In the genomic region with DNA sequence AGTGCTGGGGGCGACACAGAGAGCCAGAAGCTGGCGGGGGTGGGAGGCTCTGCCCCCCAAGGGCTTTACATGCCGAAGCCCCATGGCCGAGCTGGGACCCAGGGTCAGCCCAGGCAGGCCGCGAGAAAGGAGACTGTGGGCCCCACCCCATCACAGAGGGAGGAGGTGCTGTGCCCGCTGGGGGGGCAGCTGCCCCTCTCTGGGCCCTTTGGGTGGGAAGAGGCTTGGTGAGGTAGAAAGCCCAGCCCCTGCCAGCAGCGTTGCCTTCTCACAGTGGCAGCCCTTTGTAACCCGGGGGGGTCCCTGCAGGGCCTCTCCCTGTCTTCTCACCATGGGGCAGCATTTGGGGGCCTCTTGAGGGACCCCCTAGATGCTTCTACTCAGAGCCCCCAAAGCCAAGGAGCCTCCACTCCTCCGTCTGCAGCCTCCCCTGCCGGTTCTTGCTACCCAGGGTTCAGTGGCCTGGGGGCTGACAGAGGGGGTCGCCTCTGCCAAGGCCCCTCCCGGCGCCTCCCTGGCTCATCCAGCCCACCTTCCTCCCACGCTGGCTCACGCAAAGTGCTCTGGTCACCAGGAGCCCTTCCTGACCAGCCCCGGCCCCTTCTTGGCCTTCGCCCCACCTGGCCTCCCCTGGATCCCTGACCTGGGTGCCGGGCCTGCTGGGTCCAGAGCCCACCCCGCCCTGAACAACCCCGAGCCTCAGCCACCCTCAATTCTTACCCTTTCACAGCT, we compare ENCODE assay signal across 7 cellular contexts.
DNase-seq lines count a peak whose midpoint lies in the region; ATAC-seq and TF ChIP-seq lines count a peak whose summit lies in the region.
"Not testable (repeated sequence)": the region's sequence is repeated elsewhere in the genome, so short reads cannot be mapped to it uniquely, and the experiment has no call there.

No MANE protein-coding gene starts in this region.

- not testable (repeated sequence) for ATAC-seq in heart left ventricle

- TF ChIP-seq CTCF in GM12875 (IDR thresholded peaks at IDR 0.05; ENCODE audit: borderline replicate concordance, insufficient read depth, low read depth, low read length); coronary artery (IDR thresholded peaks at IDR 0.05); heart left ventricle (IDR thresholded peaks at IDR 0.05); sigmoid colon (IDR thresholded peaks at IDR 0.05): not testable (repeated sequence)

- not testable (repeated sequence) for H3K9me3 ChIP-seq in MG63; adipocyte (ENCODE audit: control insufficient read depth, low read length); heart left ventricle; mesodermal cell (ENCODE audit: control insufficient read depth, low read length); sigmoid colon

- DNase-seq in MG63; adipocyte (ENCODE audit: low read depth); coronary artery (ENCODE audit: low spot score); heart left ventricle; sigmoid colon: not testable (repeated sequence)

- intact Hi-C loops in heart left ventricle (cut with DNase I); sigmoid colon (cut with DNase I): not testable (repeated sequence)

- H3K36me3 ChIP-seq in MG63; adipocyte (ENCODE audit: control insufficient read depth, insufficient read depth, low read length, severe bottlenecking); heart left ventricle; mesodermal cell (ENCODE audit: control insufficient read depth, insufficient read depth, low read length); sigmoid colon: not testable (repeated sequence)

- not testable (repeated sequence) for H3K4me1 ChIP-seq in adipocyte (ENCODE audit: control insufficient read depth, insufficient read depth, low read length); heart left ventricle; mesodermal cell (ENCODE audit: control insufficient read depth, insufficient read depth, low read length, poor library complexity, severe bottlenecking); sigmoid colon

- peak overlapping the region; percentile 69 for H3K9ac ChIP-seq in adipocyte (ENCODE audit: low read length)

- H3K4me3 ChIP-seq in GM12875 (ENCODE audit: low read depth, low read length) = peak overlapping the region; percentile 46
- peak overlapping the region; percentile 44 for H3K4me3 ChIP-seq in MG63
- peak overlapping the region; percentile 73 for H3K4me3 ChIP-seq in adipocyte (ENCODE audit: low read length)
- peak overlapping the region; percentile 40 for H3K4me3 ChIP-seq in coronary artery
- peak overlapping the region in 11 of 12 donors; percentile 28 to 55 (median 44) for H3K4me3 ChIP-seq in heart left ventricle
- H3K4me3 ChIP-seq in mesodermal cell (ENCODE audit: extremely low read depth, insufficient read depth, low read length, poor library complexity, severe bottlenecking) = peak overlapping the region; percentile 35
- peak overlapping the region in 3 of 4 donors; percentile 18 to 55 (median 48) for H3K4me3 ChIP-seq in sigmoid colon

- not testable (repeated sequence) for TF ChIP-seq POLR2A in heart left ventricle (IDR thresholded peaks at IDR 0.05); sigmoid colon (IDR thresholded peaks at IDR 0.05)

- not testable (repeated sequence) for H3K27ac ChIP-seq in coronary artery; mesodermal cell (ENCODE audit: low read depth, low read length, severe bottlenecking)
- H3K27ac ChIP-seq in heart left ventricle (peak overlapping the region in 2 of 12 donors; percentile 28 to 56), sigmoid colon (peak overlapping the region in 1 of 4 donors; percentile 41)

- not testable (repeated sequence) for H3K27me3 ChIP-seq in MG63; adipocyte (replicated peaks; ENCODE audit: control insufficient read depth, insufficient read depth, low read length); heart left ventricle; sigmoid colon

- 34 to 77% (median 57%) methylated on average over 2 to 14 of the region's 21 CpGs for WGBS in heart left ventricle, 4 donors
- WGBS in mesodermal cell (ENCODE audit: insufficient coverage in 2 of 2), 2 experiments = 39% methylated on average over 3 of the region's 21 CpGs; no CpG with 5 or more reads in 1 of the 2 experiments
- WGBS in sigmoid colon, 2 donors = 19 to 66% methylated on average over 11 to 16 of the region's 21 CpGs

- not testable (repeated sequence) for TF ChIP-seq EP300 in sigmoid colon (IDR thresholded peaks at IDR 0.05)
